18 cellular contexts compared by ENCODE assay signal in genomic region chr11:125588505-125588904, GRCh38. TPM values are rescaled to one million over a fixed set of nuclear protein-coding genes. Genes with fewer than 3 reads are reported as not detected.
DNase-seq lines count a peak whose midpoint lies in the region; ATAC-seq, FAIRE-seq and TF ChIP-seq lines count a peak whose summit lies in the region.
"Had no signal": no experiment of that assay in that cellular context is flagged by ENCODE, and none has a peak within 500 bp of the region (broad histone marks: within the 10 kb centered on the region; RNA-seq: fewer than 3 reads in every experiment).

No MANE protein-coding gene starts in this region.

- ATAC-seq in A549 = no peak
- ATAC-seq: left colon, Panc1 had no signal

- H3K9me3 ChIP-seq in A549 (no peaks in the 10 kb centered on the region), PC-9 (ENCODE audit: insufficient read depth, low read depth) (no peaks in the 10 kb centered on the region)
- H3K9me3 ChIP-seq: BE2C, MG63 had no signal

- H3K27me3 ChIP-seq in PC-9 (ENCODE audit: insufficient read depth, low read depth) = no peaks in the 10 kb centered on the region
- H3K27me3 ChIP-seq: BE2C, cardiac muscle cell, MG63 had no signal

- TF ChIP-seq EP300 in A549 (IDR thresholded peaks at IDR 0.05) = no peak

- no peak for DNase-seq in A549 (ENCODE audit: low read depth in 1 of 2, low spot score in 1 of 2)
- peak in 1 of 2 experiments; percentile 62 for DNase-seq in PC-9
- peak; percentile 28 for DNase-seq in epithelial cell of esophagus (ENCODE audit: low read depth)
- no peak for DNase-seq in NCI-H748 (lab: John Stamatoyannopoulos, UW; ENCODE audit: unreplicated experiment)
- DNase-seq in erythroblast (lab: John Stamatoyannopoulos, UW) = no peak
- no peak for DNase-seq in GM12891 (ENCODE audit: insufficient read length, low spot score)
- DNase-seq: activated B cell treated with CpG ODN at 0.5 μM for 24 hours; BE2C; effector CD4-positive, alpha-beta T cell; left colon; MG63; NCI-H1694 treated with DMSO at 0.1 percent for 48 hours; nucleus accumbens; stimulated activated CD4-positive, alpha-beta T cell treated with anti-CD3 and anti-CD28 coated beads, Interleukin-4, amount 100 ng/mL, for 1 hour; stimulated activated CD8-positive, alpha-beta memory T cell treated with anti-CD3 and anti-CD28 coated beads, Interleukin-4, amount 100 ng/mL, for 48 hours had no signal

- no peak for TF ChIP-seq RAD21 in A549 (conservative IDR thresholded peaks at IDR 0.05 in 1 of 2, IDR thresholded peaks at IDR 0.05 in 1 of 2)

- H2AFZ ChIP-seq in PC-9 = no peak overlapping the region

- TF ChIP-seq POLR2A in A549 (IDR thresholded peaks at IDR 0.05; ENCODE audit: low read length) = no peak
- TF ChIP-seq POLR2A in erythroblast (IDR thresholded peaks at IDR 0.05; ENCODE audit: low read length) = no peak
- TF ChIP-seq POLR2A in GM12891 (IDR thresholded peaks at IDR 0.05; ENCODE audit: low read depth, low read length) = no peak

- FAIRE-seq in A549 (lab: Jason Lieb, UNC) (no peak), GM12891 (lab: Jason Lieb, UNC) (no peak)

- H3K27ac ChIP-seq in A549 = no peak overlapping the region
- H3K27ac ChIP-seq in C4-2B = peak overlapping the region; percentile 24; the same call in 1 of the 2 replicates
- H3K27ac ChIP-seq in PC-9 = 0 out of 2 replicates have a peak overlapping the region, but pooled peaks have one; percentile 40
- H3K27ac ChIP-seq: cardiac muscle cell had no signal

- peaks cover 7% of the 10 kb centered on the region; the same call in 1 of the 2 replicates for H3F3A ChIP-seq in PC-9 (ENCODE audit: insufficient read depth, low read depth)

- H3K79me2 ChIP-seq in PC-9 (ENCODE audit: low read depth) = peaks cover 16% of the 10 kb centered on the region

- H3K4me3 ChIP-seq in A549 = no peak overlapping the region
- no peak overlapping the region for H3K4me3 ChIP-seq in PC-9
- H3K4me3 ChIP-seq in epithelial cell of esophagus (ENCODE audit: low read length) = no peak overlapping the region
- H3K4me3 ChIP-seq: cardiac muscle cell, MG63 had no signal

- intact Hi-C loops in PC-9 (cut with micrococcal nuclease; ENCODE audit: unreplicated experiment) = no loop called here

- H4K20me1 ChIP-seq in PC-9 (ENCODE audit: insufficient read depth) = no peaks in the 10 kb centered on the region

- CTCF ChIA-PET in A549 (lab: Yijun Ruan, JAX) = no interaction called here
- CTCF ChIA-PET in PC-9 (lab: Charles Lee) = no interaction called here

- H3K9me2 ChIP-seq in PC-9 (ENCODE audit: insufficient read depth) = no peaks in the 10 kb centered on the region

- TF ChIP-seq CTCF in A549 (IDR thresholded peaks at IDR 0.05) (no peak), C4-2B (conservative IDR thresholded peaks at IDR 0.05) (no peak), PC-9 (conservative IDR thresholded peaks at IDR 0.05) (no peak), epithelial cell of esophagus (IDR thresholded peaks at IDR 0.05; ENCODE audit: insufficient read depth, low read depth, low read length, missing control alignments) (no peak)

- H3K36me3 ChIP-seq in PC-9 (ENCODE audit: low read depth) = peaks cover 3% of the 10 kb centered on the region; the same call in 1 of the 2 replicates
- H3K36me3 ChIP-seq: BE2C had no signal

- BruUV-seq in PC-9 (replicated peaks; lab: Mats Ljungman, UMichigan) = no TSS peak

- POLR2A ChIA-PET in A549 (lab: Yijun Ruan, JAX) = no interaction called here
- POLR2A ChIA-PET in PC-9 (lab: Charles Lee; ENCODE audit: unreplicated experiment) = no interaction called here

- 15% methylated on average over 3 of the region's 3 CpGs for WGBS in A549 (ENCODE audit: missing lambda C conversion rate)

- H3K4me2 ChIP-seq in A549 = peak overlapping the region; percentile 27; the same call in 1 of the 3 replicates
- peak overlapping the region; percentile 57 for H3K4me2 ChIP-seq in PC-9

- H3K4me1 ChIP-seq in A549 = peaks cover 12% of the 10 kb centered on the region; the same call in 2 of the 3 replicates
- peaks cover 18% of the 10 kb centered on the region; the same call in 1 of the 2 replicates for H3K4me1 ChIP-seq in PC-9 (replicated peaks; ENCODE audit: insufficient read depth)

TF ChIP-seq in A549, 52 proteins besides CTCF, POLR2A, EP300 and RAD21:
- TF ChIP-seq RCOR1 (IDR thresholded peaks at IDR 0.05; ENCODE audit: low read depth, low read length) (no peak), PHF8 (IDR thresholded peaks at IDR 0.05; ENCODE audit: borderline replicate concordance, low read depth) (no peak), HES2 (IDR thresholded peaks at IDR 0.05) (no peak), CBX8 (IDR thresholded peaks at IDR 0.05) (no peak), MAZ (IDR thresholded peaks at IDR 0.05; ENCODE audit: borderline replicate concordance, low read depth, low read length) (no peak), JUN (IDR thresholded peaks at IDR 0.05) (no peak), KDM5A (IDR thresholded peaks at IDR 0.05) (no peak), MYC (IDR thresholded peaks at IDR 0.05; ENCODE audit: borderline replicate concordance, low read length) (no peak), CEBPB (IDR thresholded peaks at IDR 0.05) (no peak)
- TF ChIP-seq, protein P1, sequence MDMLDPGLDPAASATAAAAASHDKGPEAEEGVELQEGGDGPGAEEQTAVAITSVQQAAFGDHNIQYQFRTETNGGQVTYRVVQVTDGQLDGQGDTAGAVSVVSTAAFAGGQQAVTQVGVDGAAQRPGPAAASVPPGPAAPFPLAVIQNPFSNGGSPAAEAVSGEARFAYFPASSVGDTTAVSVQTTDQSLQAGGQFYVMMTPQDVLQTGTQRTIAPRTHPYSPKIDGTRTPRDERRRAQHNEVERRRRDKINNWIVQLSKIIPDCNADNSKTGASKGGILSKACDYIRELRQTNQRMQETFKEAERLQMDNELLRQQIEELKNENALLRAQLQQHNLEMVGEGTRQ (IDR thresholded peaks at IDR 0.05) = no peak

TF ChIP-seq in GM12891, 5 proteins besides CTCF, POLR2A, EP300 and RAD21:
- TF ChIP-seq POU2F2 (IDR thresholded peaks at IDR 0.05; ENCODE audit: low read depth, low read length) (no peak), TAF1 (IDR thresholded peaks at IDR 0.05; ENCODE audit: low read depth, low read length) (no peak), PAX5 (IDR thresholded peaks at IDR 0.05; ENCODE audit: insufficient read depth, low read length, severe bottlenecking) (no peak), SPI1 (IDR thresholded peaks at IDR 0.05; ENCODE audit: low read depth, low read length) (no peak), POLR2AphosphoS5 (IDR thresholded peaks at IDR 0.05; ENCODE audit: low read depth, low read length) (no peak)

RNA-seq across cellular contexts. Expression of gene STT3A, which starts 4.1 kb away (rescaled TPM):
- polyA plus RNA-seq in A549 (2011; rRNA removed) (197 and 283 TPM in 2 replicates), A549 (2017; fragmentation: RNase III; extraction: RNeasy Plus Mini Kit Qiagen cat#74134 plus additional on column Dnase treatment) (83.8 to 92.1 TPM (median 89.6 TPM) in 3 replicates)
- polyA plus RNA-seq in A549 (2012; cell fraction: cytosol; rRNA removed) = 46.9 and 47.2 TPM in 2 replicates
- 66.0 and 90.3 TPM in 2 replicates for polyA plus RNA-seq in A549 (2012; cell fraction: nucleus; rRNA removed)
- polyA minus RNA-seq in A549 (2011; rRNA and poly(A)+ RNA removed) = 536 and 572 TPM in 2 replicates
- 86.1 and 113 TPM in 2 replicates for total RNA-seq in PC-9 (2021)
- polyA plus RNA-seq in GM12891 (2012; ENCODE audit: low read depth, missing spikeins) = 55.0 TPM

RNA-seq across cellular contexts. Expression of gene EI24, which starts 19.2 kb away (rescaled TPM):
- polyA plus RNA-seq in A549 (2011; rRNA removed) (132 and 138 TPM in 2 replicates), A549 (2017; fragmentation: RNase III; extraction: RNeasy Plus Mini Kit Qiagen cat#74134 plus additional on column Dnase treatment) (106 to 112 TPM (median 108 TPM) in 3 replicates)
- polyA plus RNA-seq in A549 (2012; cell fraction: cytosol; rRNA removed) = 62.8 and 79.9 TPM in 2 replicates
- polyA plus RNA-seq in A549 (2012; cell fraction: nucleus; rRNA removed) = 21.9 and 35.8 TPM in 2 replicates
- polyA minus RNA-seq in A549 (2011; rRNA and poly(A)+ RNA removed) = 70.8 and 80.8 TPM in 2 replicates
- 69.7 and 88.2 TPM in 2 replicates for total RNA-seq in PC-9 (2021)
- 35.7 TPM for polyA plus RNA-seq in GM12891 (2012; ENCODE audit: low read depth, missing spikeins)

RNA-seq across cellular contexts. Expression of gene CHEK1, which starts 36.5 kb away (rescaled TPM):
- 47.0 and 64.5 TPM in 2 replicates for polyA plus RNA-seq in A549 (2011; rRNA removed)
- 15.7 and 16.0 TPM in 2 replicates for polyA plus RNA-seq in A549 (2012; cell fraction: cytosol; rRNA removed)
- 6.1 and 9.5 TPM in 2 replicates for polyA plus RNA-seq in A549 (2012; cell fraction: nucleus; rRNA removed)
- polyA plus RNA-seq in A549 (2017; fragmentation: RNase III; extraction: RNeasy Plus Mini Kit Qiagen cat#74134 plus additional on column Dnase treatment) = 35.2 to 39.0 TPM (median 38.8 TPM) in 3 replicates
- polyA minus RNA-seq in A549 (2011; rRNA and poly(A)+ RNA removed) = 20.1 and 24.1 TPM in 2 replicates
- total RNA-seq in PC-9 (2021) = 36.5 and 39.8 TPM in 2 replicates
- 28.4 TPM for polyA plus RNA-seq in GM12891 (2012; ENCODE audit: low read depth, missing spikeins)

Comparison
In these comparisons a context has a peak if more than half of its experiments do, and no peak if none do; other contexts are left out.
1. H3K27ac ChIP-seq: peak in C4-2B (single experiment) and PC-9 (single experiment); none in A549 (0 of 2).